In genomic region chr10:85148693-85149640, GRCh38 we compare ENCODE assay signal across 21 cellular contexts.
DNase-seq lines count a peak whose midpoint lies in the region; ATAC-seq, FAIRE-seq and TF ChIP-seq lines count a peak whose summit lies in the region.
"Had no signal": no experiment of that assay in that cellular context is flagged by ENCODE, and none has a peak within 500 bp of the region (broad histone marks: within the 10 kb centered on the region; RNA-seq: fewer than 3 reads in every experiment).

No MANE protein-coding gene starts in this region.

- H3K4me3 ChIP-seq in left lung (no peak overlapping the region), neural progenitor cell (no peak overlapping the region), upper lobe of right lung (no peak overlapping the region), HepG2 (replicated peaks in 1 of 3; ENCODE audit: insufficient read depth in 1 of 3, low read depth in 2 of 3, low read length in 3 of 3) (no peak overlapping the region), tibial nerve (no peak overlapping the region)
- H3K4me3 ChIP-seq: GM23248 had no signal

- CTCF ChIA-PET in HepG2 (lab: Yijun Ruan, JAX; ENCODE audit: low intra/inter-chr PET ratio, low total read pairs), result no interaction called here

- H3K27ac ChIP-seq in left lung (peak overlapping the region; percentile 16 to 53), neural progenitor cell (no peak overlapping the region), upper lobe of right lung (peak overlapping the region; percentile 25), HepG2 (ENCODE audit: extremely low read length, insufficient read depth, low read length) (no peak overlapping the region), tibial nerve (no peak overlapping the region)
- H3K27ac ChIP-seq: GM23248 had no signal

- H3K36me3 ChIP-seq in left lung, result no peaks in the 10 kb centered on the region
- H3K36me3 ChIP-seq in neural progenitor cell, result no peaks in the 10 kb centered on the region
- H3K36me3 ChIP-seq in upper lobe of right lung, result no peaks in the 10 kb centered on the region
- no peaks in the 10 kb centered on the region for H3K36me3 ChIP-seq in HepG2 (replicated peaks in 1 of 2; ENCODE audit: control insufficient read depth in 1 of 2, insufficient read depth in 2 of 2, low read length in 2 of 2)
- H3K36me3 ChIP-seq in tibial nerve, result no peaks in the 10 kb centered on the region

- peaks cover 2% of the 10 kb centered on the region for H3K36me3 Mint-ChIP-seq in neural progenitor cell
- H3K36me3 Mint-ChIP-seq: CD14-positive monocyte had no signal

- H3K27me3 Mint-ChIP-seq in neural progenitor cell (ENCODE audit: insufficient read depth, low read depth), result peaks cover 2% of the 10 kb centered on the region

- H3F3A ChIP-seq in neural progenitor cell (ENCODE audit: low read depth), result peaks cover 44% of the 10 kb centered on the region

- H3K79me2 ChIP-seq in neural progenitor cell (ENCODE audit: low read depth), result no peaks in the 10 kb centered on the region
- H3K79me2 ChIP-seq in HepG2 (ENCODE audit: insufficient read depth, low read length), result no peaks in the 10 kb centered on the region

- H3K9me3 Mint-ChIP-seq in neural progenitor cell, result peaks cover 6% of the 10 kb centered on the region

- H3K4me1 ChIP-seq in left lung (peaks cover 0 to 3% of the 10 kb centered on the region in 2 donors), neural progenitor cell (peaks cover 55% of the 10 kb centered on the region), upper lobe of right lung (peaks cover 5% of the 10 kb centered on the region), HepG2 (ENCODE audit: insufficient read depth, low read length) (no peaks in the 10 kb centered on the region), tibial nerve (no peaks in the 10 kb centered on the region)

- TF ChIP-seq CTCF in left lung (IDR thresholded peaks at IDR 0.05) (no peak), neural progenitor cell (IDR thresholded peaks at IDR 0.05) (no peak), upper lobe of right lung (IDR thresholded peaks at IDR 0.05) (no peak), HepG2 (CRISPR knock-in tag; IDR thresholded peaks at IDR 0.05) (no peak), tibial nerve (IDR thresholded peaks at IDR 0.05) (no peak)

- H4K20me1 ChIP-seq in neural progenitor cell (ENCODE audit: low read depth) (no peaks in the 10 kb centered on the region), HepG2 (ENCODE audit: insufficient read depth, low read length) (no peaks in the 10 kb centered on the region)

- TF ChIP-seq RAD21 in HepG2 (CRISPR knock-in tag; IDR thresholded peaks at IDR 0.05), result no peak

- H3K9me3 ChIP-seq in left lung (no peaks in the 10 kb centered on the region), neural progenitor cell (ENCODE audit: low read depth) (no peaks in the 10 kb centered on the region), upper lobe of right lung (no peaks in the 10 kb centered on the region), HepG2 (ENCODE audit: low read length) (no peaks in the 10 kb centered on the region), tibial nerve (no peaks in the 10 kb centered on the region)

- no peak overlapping the region for H3K4me3 Mint-ChIP-seq in neural progenitor cell
- H3K4me3 Mint-ChIP-seq: CD14-positive monocyte had no signal

- WGBS in HepG2 (ENCODE audit: low lambda C conversion rate), result 14% methylated on average over 11 of the region's 15 CpGs
- WGBS in tibial nerve, 2 donors, result 53 to 61% methylated on average over 15 of the region's 15 CpGs

- TF ChIP-seq EP300 in HepG2 (IDR thresholded peaks at IDR 0.05; ENCODE audit: low read depth in 2 of 2, low read length in 2 of 2) (no peak), HepG2 (CRISPR knock-in tag; IDR thresholded peaks at IDR 0.05; ENCODE audit: borderline replicate concordance) (no peak), tibial nerve (IDR thresholded peaks at IDR 0.05) (no peak)

- POLR2A ChIA-PET in HepG2 (lab: Yijun Ruan, JAX), result no interaction called here

- no peak for FAIRE-seq in HepG2 (lab: Jason Lieb, UNC)
- FAIRE-seq: GM19239 had no signal

- intact Hi-C loops in left lung (cut with DNase I), result no loop called here
- intact Hi-C loops in upper lobe of right lung (cut with DNase I), result no loop called here
- intact Hi-C loops in HepG2 (cut with micrococcal nuclease; ENCODE audit: unreplicated experiment), result no loop called here

- H3K4me1 Mint-ChIP-seq in neural progenitor cell, result peaks cover 38% of the 10 kb centered on the region
- H3K4me1 Mint-ChIP-seq: CD14-positive monocyte had no signal

- H2AFZ ChIP-seq in neural progenitor cell (replicated peaks) (no peak overlapping the region), HepG2 (ENCODE audit: low read length) (no peak overlapping the region)
- H2AFZ ChIP-seq: GM23248 had no signal

- no peak overlapping the region for H3K9ac ChIP-seq in neural progenitor cell
- H3K9ac ChIP-seq in HepG2 (ENCODE audit: insufficient read depth, low read depth, low read length), result no peak overlapping the region
- H3K9ac ChIP-seq: GM23248 had no signal

- TF ChIP-seq POLR2A in HepG2 (IDR thresholded peaks at IDR 0.05; ENCODE audit: insufficient read depth in 1 of 2, low read depth in 2 of 2, low read length in 2 of 2), result no peak
- no peak for TF ChIP-seq POLR2A in tibial nerve (IDR thresholded peaks at IDR 0.05)

- H3K27me3 ChIP-seq in left lung (no peaks in the 10 kb centered on the region), neural progenitor cell (no peaks in the 10 kb centered on the region), upper lobe of right lung (no peaks in the 10 kb centered on the region), HepG2 (ENCODE audit: control insufficient read depth in 1 of 2, insufficient read depth in 2 of 2, low read length in 2 of 2) (no peaks in the 10 kb centered on the region), tibial nerve (no peaks in the 10 kb centered on the region)

- BruUV-seq in HepG2 (replicated peaks; lab: Mats Ljungman, UMichigan), result no TSS peak

- in situ Hi-C loops in HepG2 (cut with HindIII; ENCODE audit: extremely low pct_ligation_motif_present, low pct_unique_long_range_greater_than_20kb), result no loop called here

- ATAC-seq in left lung, result peak; percentile 78
- peak; percentile 87 for ATAC-seq in upper lobe of right lung
- no peak for ATAC-seq in HepG2
- ATAC-seq: HCT116, PC-3 had no signal

- DNase-seq in NCI-H510A (lab: John Stamatoyannopoulos, UW) (peak; percentile 53), left lung (no peak), neural progenitor cell (ENCODE audit: low spot score) (peak; percentile 32), upper lobe of right lung (no peak), HepG2 (ENCODE audit: low spot score) (no peak), NCI-H748 (lab: John Stamatoyannopoulos, UW; ENCODE audit: unreplicated experiment) (no peak), tibial nerve (ENCODE audit: low spot score in 2 of 2) (no peak)
- DNase-seq: ACHN, AML-193, GF-D8, GM23248, NCI-H1105, NCI-H1694 treated with DMSO at 0.1 percent for 48 hours, NCI-H2227 treated with DMSO at 0.1 percent for 48 hours, NCI-H524 treated with DMSO at 0.1 percent for 48 hours, PC-3, RPMI8226, SHP77 treated with DMSO at 0.1 percent for 48 hours had no signal

- H3K4me2 ChIP-seq in neural progenitor cell (peak overlapping the region; percentile 53), HepG2 (ENCODE audit: low read depth, low read length) (no peak overlapping the region)

- H3K27ac Mint-ChIP-seq in neural progenitor cell, result no peak overlapping the region
- H3K27ac Mint-ChIP-seq: CD14-positive monocyte had no signal

TF ChIP-seq in HepG2, 621 proteins besides CTCF, POLR2A, EP300 and RAD21:
- TF ChIP-seq PBX3 (CRISPR knock-in tag; IDR thresholded peaks at IDR 0.05; ENCODE audit: borderline replicate concordance), result no peak
- TF ChIP-seq GZF1 (CRISPR knock-in tag; IDR thresholded peaks at IDR 0.05), result no peak
- no peak for TF ChIP-seq RFX3 (CRISPR knock-in tag; IDR thresholded peaks at IDR 0.05)
- no peak for TF ChIP-seq MXD4 (CRISPR knock-in tag; IDR thresholded peaks at IDR 0.05)
- no peak for TF ChIP-seq TEAD2 (CRISPR knock-in tag; IDR thresholded peaks at IDR 0.05)
- no peak for TF ChIP-seq STAT5B (CRISPR knock-in tag; IDR thresholded peaks at IDR 0.05)
- no peak for TF ChIP-seq ZNF75D (CRISPR knock-in tag; IDR thresholded peaks at IDR 0.05; ENCODE audit: borderline replicate concordance)
- TF ChIP-seq, protein P1, sequence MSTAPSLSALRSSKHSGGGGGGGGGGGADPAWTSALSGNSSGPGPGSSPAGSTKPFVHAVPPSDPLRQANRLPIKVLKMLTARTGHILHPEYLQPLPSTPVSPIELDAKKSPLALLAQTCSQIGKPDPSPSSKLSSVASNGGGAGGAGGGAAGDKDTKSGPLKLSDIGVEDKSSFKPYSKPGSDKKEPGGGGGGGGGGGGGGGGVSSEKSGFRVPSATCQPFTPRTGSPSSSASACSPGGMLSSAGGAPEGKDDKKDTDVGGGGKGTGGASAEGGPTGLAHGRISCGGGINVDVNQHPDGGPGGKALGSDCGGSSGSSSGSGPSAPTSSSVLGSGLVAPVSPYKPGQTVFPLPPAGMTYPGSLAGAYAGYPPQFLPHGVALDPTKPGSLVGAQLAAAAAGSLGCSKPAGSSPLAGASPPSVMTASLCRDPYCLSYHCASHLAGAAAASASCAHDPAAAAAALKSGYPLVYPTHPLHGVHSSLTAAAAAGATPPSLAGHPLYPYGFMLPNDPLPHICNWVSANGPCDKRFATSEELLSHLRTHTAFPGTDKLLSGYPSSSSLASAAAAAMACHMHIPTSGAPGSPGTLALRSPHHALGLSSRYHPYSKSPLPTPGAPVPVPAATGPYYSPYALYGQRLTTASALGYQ (CRISPR knock-in tag; IDR thresholded peaks at IDR 0.05), result no peak
- no peak for TF ChIP-seq PHF21A (CRISPR knock-in tag; IDR thresholded peaks at IDR 0.05)

Comparison
In these comparisons a context has a peak if more than half of its experiments do, and no peak if none do; other contexts are left out.
1. DNase-seq: peak in NCI-H510A (single experiment) and neural progenitor cell (single experiment); none in left lung (0 of 2), upper lobe of right lung (single experiment), HepG2 (single experiment), NCI-H748 (single experiment) and tibial nerve (0 of 2).
2. H3K27ac ChIP-seq: peak in left lung (2 of 2) and upper lobe of right lung (single experiment); none in neural progenitor cell (single experiment), HepG2 (single experiment) and tibial nerve (0 of 4).